19 cellular contexts compared by ENCODE assay signal in the genomic region with DNA sequence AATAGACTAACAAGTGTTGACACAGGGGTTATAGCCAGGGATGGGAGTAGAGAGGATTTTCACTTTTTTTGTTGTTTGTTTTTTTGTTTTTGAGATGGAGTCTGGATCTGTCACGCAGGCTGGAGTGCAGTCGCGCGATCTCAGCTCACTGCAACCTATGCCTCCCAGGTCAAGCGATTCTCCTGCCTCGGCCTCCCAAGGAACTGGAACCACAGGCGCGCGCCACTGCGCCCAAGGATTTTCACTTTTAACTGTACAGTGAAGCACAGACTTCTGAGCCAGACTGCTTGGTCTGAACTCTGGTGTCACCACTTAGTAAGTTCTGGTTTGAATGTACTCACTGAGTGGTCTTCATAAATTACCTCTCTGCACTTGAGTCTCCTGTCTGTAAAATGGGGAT. TPM values are rescaled to one million over a fixed set of nuclear protein-coding genes. Genes with fewer than 3 reads are reported as not detected.
A peak's percentile ranks its signal among the peaks of the same experiment; 100 is the strongest.
DNase-seq lines count a peak whose midpoint lies in the region; ATAC-seq and TF ChIP-seq lines count a peak whose summit lies in the region.
"Had no signal": no experiment of that assay in that cellular context is flagged by ENCODE, and none has a peak within 500 bp of the region (broad histone marks: within the 10 kb centered on the region; RNA-seq: fewer than 3 reads in every experiment).

No MANE protein-coding gene starts in this region.

- H3K27ac ChIP-seq in heart left ventricle (peak overlapping the region in 8 of 12 donors; percentile 90 to 96 (median 92)), right cardiac atrium (ENCODE audit: low read length) (no peak overlapping the region), dorsolateral prefrontal cortex (peak overlapping the region in 44 of 59 donors; percentile 4 to 97 (median 90)), neural progenitor cell (peak overlapping the region; percentile 46), PC-3 (ENCODE audit: low read length) (no peak overlapping the region)

- no peaks in the 10 kb centered on the region for H3K9me2 ChIP-seq in PC-3 (replicated peaks; ENCODE audit: low read length)

- H3K4me2 ChIP-seq in neural progenitor cell (no peak overlapping the region), PC-3 (ENCODE audit: low read length) (no peak overlapping the region)
- H3K4me2 ChIP-seq: GM23338 had no signal

- peaks cover 64% of the 10 kb centered on the region for H3K4me1 Mint-ChIP-seq in neural progenitor cell
- H3K4me1 Mint-ChIP-seq in type B pancreatic cell (ENCODE audit: unreplicated experiment) = peaks cover 51% of the 10 kb centered on the region

- H2AFZ ChIP-seq in neural progenitor cell (replicated peaks) (no peak overlapping the region), PC-3 (ENCODE audit: low read length) (no peak overlapping the region)
- H2AFZ ChIP-seq: GM23338, parathyroid adenoma had no signal

- peaks cover 53% of the 10 kb centered on the region for H3F3A ChIP-seq in neural progenitor cell (ENCODE audit: low read depth)
- no peaks in the 10 kb centered on the region for H3F3A ChIP-seq in PC-3 (ENCODE audit: low read length, unreplicated experiment)

- ATAC-seq in heart left ventricle = no peak
- ATAC-seq in right cardiac atrium = no peak
- no peak for ATAC-seq in PC-3
- ATAC-seq: GM23338 had no signal

- H3K9me3 ChIP-seq in heart left ventricle (no peaks in the 10 kb centered on the region), right cardiac atrium (ENCODE audit: control insufficient read depth, low read length) (no peaks in the 10 kb centered on the region), neural progenitor cell (ENCODE audit: low read depth) (no peaks in the 10 kb centered on the region), PC-3 (ENCODE audit: low read length) (no peaks in the 10 kb centered on the region)

- H3K79me2 ChIP-seq in neural progenitor cell (ENCODE audit: low read depth) (peaks cover 2% of the 10 kb centered on the region), PC-3 (ENCODE audit: low read length) (no peaks in the 10 kb centered on the region)
- H3K79me2 ChIP-seq: parathyroid adenoma had no signal

- CTCF ChIA-PET in PC-3 (lab: Charles Lee) = no interaction called here

- H3K36me3 Mint-ChIP-seq in neural progenitor cell (peaks cover 18% of the 10 kb centered on the region), type B pancreatic cell (peaks cover 16% of the 10 kb centered on the region)

- WGBS in heart left ventricle, 4 donors = 96 to 99% (median 97%) methylated on average over 10 of the region's 10 CpGs
- WGBS in right cardiac atrium = 97% methylated on average over 10 of the region's 10 CpGs

- H3K9me3 Mint-ChIP-seq in neural progenitor cell (peaks cover 2% of the 10 kb centered on the region), type B pancreatic cell (no peaks in the 10 kb centered on the region)
- H3K9me3 Mint-ChIP-seq: GM23338 had no signal

- no peak for DNase-seq in heart left ventricle
- no peak for DNase-seq in right cardiac atrium
- no peak for DNase-seq in dorsolateral prefrontal cortex
- no peak for DNase-seq in neural progenitor cell (ENCODE audit: low spot score)
- no peak for DNase-seq in type B pancreatic cell (ENCODE audit: extremely low spot score, unreplicated experiment)
- no peak for DNase-seq in NCI-H69 (lab: John Stamatoyannopoulos, UW)
- no peak for DNase-seq in NCI-H1092 treated with DMSO at 0.1 percent for 48 hours (lab: John Stamatoyannopoulos, UW)
- DNase-seq in PC-3 = no peak
- DNase-seq: activated CD4-positive, CD25-positive, alpha-beta regulatory T cell; activated gamma-delta T cell treated with Interleukin-2 at 50 U/mL for 16 hours; COR-L47; hippocampal formation; kidney; NCI-H146; NCI-H226; SIG-M5; stimulated activated naive CD4-positive, alpha-beta T cell had no signal

- POLR2A ChIA-PET in PC-3 (lab: Charles Lee; ENCODE audit: unreplicated experiment) = no interaction called here

- intact Hi-C loops in heart left ventricle (cut with DNase I) = no loop called here
- intact Hi-C loops in right cardiac atrium (cut with DNase I) = no loop called here
- intact Hi-C loops in dorsolateral prefrontal cortex (cut with DNase I) = no loop called here
- intact Hi-C loops in PC-3 (cut with micrococcal nuclease) = no loop called here

- TF ChIP-seq CTCF in heart left ventricle (IDR thresholded peaks at IDR 0.05) = no peak
- no peak for TF ChIP-seq CTCF in dorsolateral prefrontal cortex (IDR thresholded peaks at IDR 0.05 in 54 of 56, conservative IDR thresholded peaks at IDR 0.05 in 2 of 56; ENCODE audit: low read depth in 1 of 56, partially characterized antibody in 56 of 56)
- no peak for TF ChIP-seq CTCF in neural progenitor cell (IDR thresholded peaks at IDR 0.05)
- no peak for TF ChIP-seq CTCF in type B pancreatic cell (conservative IDR thresholded peaks at IDR 0.05)
- TF ChIP-seq CTCF in PC-3 (conservative IDR thresholded peaks at IDR 0.05; ENCODE audit: low read depth, low read length) = no peak

- no peak overlapping the region for H3K27ac Mint-ChIP-seq in neural progenitor cell
- peak overlapping the region; percentile 83 for H3K27ac Mint-ChIP-seq in type B pancreatic cell
- H3K27ac Mint-ChIP-seq: GM23338 had no signal

- TF ChIP-seq POLR2A in heart left ventricle (IDR thresholded peaks at IDR 0.05) = no peak

- no peaks in the 10 kb centered on the region for H3K27me3 ChIP-seq in heart left ventricle
- no peaks in the 10 kb centered on the region for H3K27me3 ChIP-seq in right cardiac atrium (ENCODE audit: control insufficient read depth, insufficient read depth)
- H3K27me3 ChIP-seq in dorsolateral prefrontal cortex = no peaks in the 10 kb centered on the region
- no peaks in the 10 kb centered on the region for H3K27me3 ChIP-seq in neural progenitor cell
- no peaks in the 10 kb centered on the region for H3K27me3 ChIP-seq in PC-3 (ENCODE audit: low read length)

- H3K4me3 ChIP-seq in heart left ventricle (no peak overlapping the region), right cardiac atrium (ENCODE audit: low read length) (no peak overlapping the region), dorsolateral prefrontal cortex (no peak overlapping the region), neural progenitor cell (no peak overlapping the region), PC-3 (ENCODE audit: low read length) (no peak overlapping the region)
- H3K4me3 ChIP-seq: GM23338 had no signal

- no TSS peak for BruUV-seq in PC-3 (replicated peaks; lab: Mats Ljungman, UMichigan)

- H4K20me1 ChIP-seq in neural progenitor cell (ENCODE audit: low read depth) = peaks cover 12% of the 10 kb centered on the region
- H4K20me1 ChIP-seq in PC-3 (ENCODE audit: low read length) = no peaks in the 10 kb centered on the region

- H3K9ac ChIP-seq in neural progenitor cell (no peak overlapping the region), PC-3 (ENCODE audit: low read length) (no peak overlapping the region)
- H3K9ac ChIP-seq: parathyroid adenoma had no signal

- H3K27me3 Mint-ChIP-seq in neural progenitor cell (ENCODE audit: insufficient read depth, low read depth) (peaks cover 10% of the 10 kb centered on the region), type B pancreatic cell (no peaks in the 10 kb centered on the region)

- H3K4me3 Mint-ChIP-seq in neural progenitor cell (peak overlapping the region; percentile 33), type B pancreatic cell (peak overlapping the region; percentile 60)

- H3K36me3 ChIP-seq in heart left ventricle (peaks cover 0 to 30% (median 23%) of the 10 kb centered on the region in 9 donors), neural progenitor cell (no peaks in the 10 kb centered on the region), PC-3 (ENCODE audit: low read depth, low read length) (peaks cover 5% of the 10 kb centered on the region; the same call in 1 of the 2 replicates)

- H3K4me1 ChIP-seq in heart left ventricle (peaks cover 14 to 49% (median 43%) of the 10 kb centered on the region in 12 donors), right cardiac atrium (ENCODE audit: control insufficient read depth, insufficient read depth, low read length) (peaks cover 27% of the 10 kb centered on the region), neural progenitor cell (peaks cover 42% of the 10 kb centered on the region), PC-3 (ENCODE audit: insufficient read depth, low read length) (peaks cover 17% of the 10 kb centered on the region)

RNA-seq across cellular contexts. Expression of a gene that starts 40.2 kb away (rescaled TPM):
- total RNA-seq in heart left ventricle (100 to 1,000 TPM in 1 of 9 donors, 10 to 100 TPM in 8; 27.5 to 103 (median 47.9) TPM), right cardiac atrium (10 to 100 TPM; 64.4 to 77.9 (median 71.5) TPM), dorsolateral prefrontal cortex (100 to 1,000 TPM in 6 of 120 experiments, 10 to 100 TPM in 114; 36.2 to 128 (median 63.6) TPM), neural progenitor cell (ENCODE audit: low replicate concordance) (31.4 and 35.0 TPM in 2 replicates), type B pancreatic cell (ENCODE audit: low replicate concordance) (113 and 123 TPM in 2 replicates), PC-3 (2014; rRNA removed) (20.7 and 32.4 TPM in 2 replicates)
- polyA plus RNA-seq in heart left ventricle (10 to 100 TPM; 14.2 to 52.0 TPM), right cardiac atrium (22.1 TPM)

Comparison
In these comparisons a context has a peak if more than half of its experiments do, and no peak if none do; other contexts are left out.
1. H3K27ac ChIP-seq: peak in heart left ventricle (8 of 12), dorsolateral prefrontal cortex (44 of 59) and neural progenitor cell (single experiment); none in right cardiac atrium (single experiment) and PC-3 (single experiment).